1 cellular context compared by ENCODE assay signal in genomic region chr2:36407403-36407802, GRCh38.
TF ChIP-seq lines count a peak whose summit lies in the region.

No MANE protein-coding gene starts in this region.

TF ChIP-seq in GM23338, 12 proteins besides CTCF, POLR2A, EP300 and RAD21 (continued from another document):
- TF ChIP-seq REST (IDR thresholded peaks at IDR 0.05; ENCODE audit: unreplicated experiment) (no peak), EZH2 (IDR thresholded peaks at IDR 0.05; ENCODE audit: low read depth, unreplicated experiment) (no peak), ZNF331 (CRISPR knock-in tag; IDR thresholded peaks at IDR 0.05; ENCODE audit: low read depth) (no peak), ZNF114 (CRISPR knock-in tag; IDR thresholded peaks at IDR 0.05) (no peak), NANOG (IDR thresholded peaks at IDR 0.05; ENCODE audit: borderline replicate concordance) (no peak), CREB1 (CRISPR knock-in tag; IDR thresholded peaks at IDR 0.05; ENCODE audit: low read depth) (no peak), POLR2AphosphoS5 (IDR thresholded peaks at IDR 0.05; ENCODE audit: low read depth) (no peak), ZNF462 (CRISPR knock-in tag; IDR thresholded peaks at IDR 0.05) (no peak), JUNB (IDR thresholded peaks at IDR 0.05; ENCODE audit: unreplicated experiment) (no peak), ETS1 (IDR thresholded peaks at IDR 0.05) (no peak), EZH2phosphoT487 (IDR thresholded peaks at IDR 0.05; ENCODE audit: unreplicated experiment) (no peak)
